Comparison of ENCODE assay signal across 8 cellular contexts in genomic region chr20:50191566-50192363, GRCh38. TPM values are rescaled to one million over a fixed set of nuclear protein-coding genes. Genes with fewer than 3 reads are reported as not detected.
DNase-seq lines count a peak whose midpoint lies in the region; TF ChIP-seq lines count a peak whose summit lies in the region.

No MANE protein-coding gene starts in this region.

- 0 out of 22 replicates have a peak, but pooled peaks cover 0 to 7% (median 0%) of the 10 kb centered on the region in 11 experiments for H3K9me3 ChIP-seq in BLaER1 treated with 17β-estradiol and CSF1 and Interleukin-3, amounts not matched to agents 10 nM and 100 nM (replicated peaks in 1 of 11)
- no peaks in the 10 kb centered on the region for H3K9me3 ChIP-seq in iPS-15b (ENCODE audit: control insufficient read depth, insufficient read depth, low read length)
- no peaks in the 10 kb centered on the region for H3K9me3 ChIP-seq in spleen

- H3K4me3 ChIP-seq in BLaER1 treated with 17β-estradiol and CSF1 and Interleukin-3, amounts not matched to agents 10 nM and 100 nM, result peak overlapping the region; percentile 82 to 99 (median 90)
- peak overlapping the region; percentile 88 for H3K4me3 ChIP-seq in iPS-15b (ENCODE audit: low read depth, low read length)
- H3K4me3 ChIP-seq in spleen, result peak overlapping the region; percentile 68 to 90 (median 84)

- peaks cover 21 to 72% (median 50%) of the 10 kb centered on the region in 10 experiments for H3K4me1 ChIP-seq in BLaER1 treated with 17β-estradiol and CSF1 and Interleukin-3, amounts not matched to agents 10 nM and 100 nM
- H3K4me1 ChIP-seq in iPS-15b (ENCODE audit: control insufficient read depth, insufficient read depth, low read length), result peaks cover 12% of the 10 kb centered on the region
- H3K4me1 ChIP-seq in spleen, result peaks cover 17 to 84% (median 45%) of the 10 kb centered on the region in 6 donors

- H3K9ac ChIP-seq in BLaER1 treated with 17β-estradiol and CSF1 and Interleukin-3, amounts not matched to agents 10 nM and 100 nM, result peak overlapping the region; percentile 89 to 100 (median 95)
- peak overlapping the region; percentile 85 for H3K9ac ChIP-seq in iPS-15b (ENCODE audit: low read depth, low read length)

- DNase-seq in GM19238 (ENCODE audit: insufficient read length, low spot score) (peak; percentile 71), HuH-7.5 (ENCODE audit: low spot score) (peak; percentile 77), T follicular helper cell (ENCODE audit: low read depth) (peak; percentile 37), astrocyte of the hippocampus (ENCODE audit: low read depth, low spot score) (peak; percentile 82), spleen (peak; percentile 93), mesenteric fat pad (ENCODE audit: low spot score) (no peak)

- intact Hi-C loops in spleen (cut with DNase I; ENCODE audit: low total_unique reads), result loop anchor here (2.0 to 10.0 kb wide), 3 partner anchors 83 to 386 kb away; no protein-coding TSS in a partner anchor

- TF ChIP-seq POLR2A in spleen (IDR thresholded peaks at IDR 0.05), result no peak

- TF ChIP-seq CTCF in spleen (IDR thresholded peaks at IDR 0.05 in 8 of 11, conservative IDR thresholded peaks at IDR 0.05 in 3 of 11), result peak in 10 of 11 experiments; percentile 17 to 61 (median 48)

- H3K27ac ChIP-seq in BLaER1 treated with 17β-estradiol and CSF1 and Interleukin-3, amounts not matched to agents 10 nM and 100 nM, result peak overlapping the region; percentile 88 to 100 (median 95)
- peak overlapping the region; percentile 95 to 100 (median 98) for H3K27ac ChIP-seq in spleen

- 0% methylated on average over 5 to 93 of the region's 93 CpGs for WGBS in spleen, 5 donors

- peak overlapping the region; percentile 96 to 99 (median 99) for H3K4me2 ChIP-seq in BLaER1 treated with 17β-estradiol and CSF1 and Interleukin-3, amounts not matched to agents 10 nM and 100 nM

- no peaks in the 10 kb centered on the region for H3K27me3 ChIP-seq in BLaER1 treated with 17β-estradiol and CSF1 and Interleukin-3, amounts not matched to agents 10 nM and 100 nM
- H3K27me3 ChIP-seq in iPS-15b (ENCODE audit: control insufficient read depth, insufficient read depth, low read length) (no peaks in the 10 kb centered on the region), spleen (replicated peaks in 1 of 7) (no peaks in the 10 kb centered on the region)

- H4K20me1 ChIP-seq in BLaER1 treated with 17β-estradiol and CSF1 and Interleukin-3, amounts not matched to agents 10 nM and 100 nM, result peaks cover 26 to 61% (median 48%) of the 10 kb centered on the region in 11 experiments

- H3K36me3 ChIP-seq in BLaER1 treated with 17β-estradiol and CSF1 and Interleukin-3, amounts not matched to agents 10 nM and 100 nM, result peaks cover 5 to 41% (median 25%) of the 10 kb centered on the region in 11 experiments; a peak in 21 of 22 replicates
- H3K36me3 ChIP-seq in iPS-15b (ENCODE audit: control insufficient read depth, insufficient read depth, low read length) (no peaks in the 10 kb centered on the region), spleen (peaks cover 0 to 36% (median 6%) of the 10 kb centered on the region in 6 donors)

RNA-seq across cellular contexts. Expression of gene CEBPB, which starts 1.1 kb away (rescaled TPM):
- 100 to 1,000 TPM in 5 of 7 donors, 10 to 100 TPM in 2; 64.7 to 273 (median 145) TPM for total RNA-seq in spleen
- polyA plus RNA-seq in spleen, result 10 to 100 TPM; 24.2 to 26.0 (median 25.3) TPM
- total RNA-seq in mesenteric fat pad, result 434 TPM

RNA-seq across cellular contexts. Expression of gene PEDS1, which starts 38.2 kb away (rescaled TPM):
- 10 to 100 TPM; 15.3 to 24.8 (median 20.3) TPM for total RNA-seq in spleen
- polyA plus RNA-seq in spleen, result 10 to 100 TPM in 2 of 3 donors, 1 to 10 TPM in 1; 9.6 to 14.3 (median 12.2) TPM
- 44.1 TPM for total RNA-seq in mesenteric fat pad
